8 cellular contexts compared by ENCODE assay signal in the genomic region with DNA sequence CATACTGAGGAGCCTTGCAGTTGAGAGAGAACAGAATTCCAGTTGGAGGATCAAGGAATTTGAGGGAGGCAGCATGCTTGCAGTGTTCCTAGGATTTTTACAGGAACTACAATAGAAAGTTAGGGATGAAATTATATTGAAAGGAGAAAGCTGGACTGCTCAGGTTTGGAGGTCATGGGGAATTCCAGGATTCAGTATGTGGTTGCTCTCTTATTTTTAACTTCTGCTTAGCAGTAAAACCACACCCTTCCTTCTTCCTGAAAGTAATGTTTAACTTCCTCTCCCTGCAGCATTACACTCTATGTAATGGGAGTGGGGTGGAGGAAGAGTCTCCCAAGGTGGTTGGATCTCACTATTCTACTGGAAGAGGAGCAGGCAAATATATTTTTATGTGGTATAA.
DNase-seq lines count a peak whose midpoint lies in the region; ATAC-seq lines count a peak whose summit lies in the region.

No MANE protein-coding gene starts in this region.

- H3K36me3 Mint-ChIP-seq in stimulated activated effector memory CD8-positive, alpha-beta T cell treated with anti-CD3 and anti-CD28 coated beads, Interleukin-12 subunit alpha, Interleukin-12 subunit beta, amount 100 ng/mL, for 72 hours: peaks cover 13% of the 10 kb centered on the region

- H3K4me1 Mint-ChIP-seq in stimulated activated effector memory CD8-positive, alpha-beta T cell treated with anti-CD3 and anti-CD28 coated beads, Interleukin-12 subunit alpha, Interleukin-12 subunit beta, amount 100 ng/mL, for 72 hours: peaks cover 30% of the 10 kb centered on the region

- peak; percentile 72 for DNase-seq in SKM-1 (lab: John Stamatoyannopoulos, UW; ENCODE audit: unreplicated experiment)
- DNase-seq in glomerular visceral epithelial cell (ENCODE audit: extremely low spot score): peak; percentile 70
- DNase-seq in stimulated activated effector memory CD8-positive, alpha-beta T cell treated with anti-CD3 and anti-CD28 coated beads, Interleukin-12 subunit alpha, Interleukin-12 subunit beta, amount 100 ng/mL, for 72 hours (ENCODE audit: low spot score in 2 of 2): no peak
- DNase-seq in NCI-H446 treated with DMSO at 0.1 percent for 48 hours (lab: John Stamatoyannopoulos, UW): no peak
- DNase-seq in foreskin melanocyte: no peak
- no peak for DNase-seq in NCI-H82 treated with DMSO at 0.1 percent for 48 hours (lab: John Stamatoyannopoulos, UW; ENCODE audit: unreplicated experiment)

- no peaks in the 10 kb centered on the region for H3K9me3 Mint-ChIP-seq in stimulated activated effector memory CD8-positive, alpha-beta T cell treated with anti-CD3 and anti-CD28 coated beads, Interleukin-12 subunit alpha, Interleukin-12 subunit beta, amount 100 ng/mL, for 72 hours

- H3K4me3 Mint-ChIP-seq in stimulated activated effector memory CD8-positive, alpha-beta T cell treated with anti-CD3 and anti-CD28 coated beads, Interleukin-12 subunit alpha, Interleukin-12 subunit beta, amount 100 ng/mL, for 72 hours: peak overlapping the region; percentile 59

- ATAC-seq in GM21825 (IDR thresholded peaks at IDR 0.05; ENCODE audit: unreplicated experiment): peak; percentile 36
- ATAC-seq in stimulated activated effector memory CD8-positive, alpha-beta T cell treated with anti-CD3 and anti-CD28 coated beads, Interleukin-12 subunit alpha, Interleukin-12 subunit beta, amount 100 ng/mL, for 72 hours: no peak
- no peak for ATAC-seq in GM18909 (IDR thresholded peaks at IDR 0.05; ENCODE audit: poor library complexity, unreplicated experiment)

- peak overlapping the region; percentile 84 for H3K27ac Mint-ChIP-seq in stimulated activated effector memory CD8-positive, alpha-beta T cell treated with anti-CD3 and anti-CD28 coated beads, Interleukin-12 subunit alpha, Interleukin-12 subunit beta, amount 100 ng/mL, for 72 hours

Comparison
In these comparisons a context has a peak if more than half of its experiments do, and no peak if none do; other contexts are left out.
1. DNase-seq: peak in SKM-1 (single experiment) and glomerular visceral epithelial cell (single experiment); none in stimulated activated effector memory CD8-positive, alpha-beta T cell treated with anti-CD3 and anti-CD28 coated beads, Interleukin-12 subunit alpha, Interleukin-12 subunit beta, amount 100 ng/mL, for 72 hours (0 of 2), NCI-H446 treated with DMSO at 0.1 percent for 48 hours (single experiment), foreskin melanocyte (single experiment) and NCI-H82 treated with DMSO at 0.1 percent for 48 hours (single experiment).